In genomic region chr13:46479286-46479685, GRCh38 we compare ENCODE assay signal across 36 cellular contexts.
"Had no signal": no experiment of that assay in that cellular context is flagged by ENCODE, and none has a peak within 500 bp of the region (broad histone marks: within the 10 kb centered on the region; RNA-seq: fewer than 3 reads in every experiment).

No MANE protein-coding gene starts in this region.

- H3K27ac Mint-ChIP-seq: activated CD4-positive, alpha-beta memory T cell treated with anti-CD3 and anti-CD28 coated beads for 36 hours; activated naive CD4-positive, alpha-beta T cell treated with anti-CD3 and anti-CD28 coated beads for 36 hours; activated naive CD4-positive, alpha-beta T cell treated with anti-CD3 and anti-CD28 coated beads, Interleukin-2, amount 50 U/mL, for 72 hours; activated T-helper 1 cell treated with anti-CD3 and anti-CD28 coated beads, Interleukin-12 subunit alpha, Interleukin-12 subunit beta, Interleukin-2, Interleukin-4 antibody, amounts not matched to agents 30 ng/mL and 10 ng/mL and 1 ng/mL, durations not matched to agents 14 hours and 24 hours and 36 hours; brain; T-helper 1 cell treated with Interleukin-12 subunit alpha and Interleukin-12 subunit beta and Interleukin-4 antibody, amounts not matched to agents 30 μg/mL and 1 μg/mL, for 36 hours; T-helper 2 cell treated with Interferon-gamma antibody and Interleukin-4, amounts not matched to agents 5 μg/mL and 100 μg/mL, for 36 hours; WTC11 had no signal

- H3K4me3 Mint-ChIP-seq: activated CD4-positive, alpha-beta memory T cell treated with anti-CD3 and anti-CD28 coated beads for 36 hours; activated naive CD4-positive, alpha-beta T cell treated with anti-CD3 and anti-CD28 coated beads for 36 hours; activated T-cell treated with anti-CD3 and anti-CD28 coated beads, Interleukin-2, amount 50 U/mL, for 4 hours; activated T-helper 1 cell treated with anti-CD3 and anti-CD28 coated beads, Interleukin-12 subunit alpha, Interleukin-12 subunit beta, Interleukin-2, Interleukin-4 antibody, amounts not matched to agents 30 ng/mL and 10 ng/mL and 1 ng/mL, durations not matched to agents 14 hours and 24 hours and 36 hours; brain; T-helper 1 cell treated with Interleukin-12 subunit alpha and Interleukin-12 subunit beta and Interleukin-4 antibody, amounts not matched to agents 30 μg/mL and 1 μg/mL, for 36 hours; T-helper 2 cell treated with Interferon-gamma antibody and Interleukin-4, amounts not matched to agents 5 μg/mL and 100 μg/mL, for 36 hours; WTC11 had no signal

- H3K4me1 Mint-ChIP-seq: WTC11 had no signal

- DNase-seq: activated CD4-positive, alpha-beta memory T cell treated with anti-CD3 and anti-CD28 coated beads for 36 hours; activated CD4-positive, alpha-beta T cell treated with anti-CD3 and anti-CD28 coated beads for 4 hours; activated CD4-positive, alpha-beta T cell treated with anti-CD3 and anti-CD28 coated beads, Interleukin-2, amount 50 U/mL, for 1 hour; activated CD4-positive, CD25-positive, alpha-beta regulatory T cell treated with anti-CD3 and anti-CD28 coated beads, Interleukin-2, amount 50 U/mL, for 72 hours; activated CD8-positive, alpha-beta memory T cell treated with anti-CD3 and anti-CD28 coated beads, Interleukin-2, amount 50 U/mL, for 4 hours; activated gamma-delta T cell treated with Interleukin-2 at 50 U/mL for 16 hours; activated naive CD4-positive, alpha-beta T cell treated with anti-CD3 and anti-CD28 coated beads for 36 hours; activated T-cell treated with anti-CD3 and anti-CD28 coated beads for 4 hours; activated T-cell treated with anti-CD3 and anti-CD28 coated beads, Interleukin-2, amount 50 U/mL, for 4 hours; adrenal gland; caudate nucleus; MM.1S; MV-4-11; NCI-H1092; NCI-H1436 treated with DMSO at 0.1 percent for 48 hours; NCI-H1694 treated with DMSO at 0.1 percent for 48 hours; NCI-H2029 treated with DMSO at 0.1 percent for 48 hours; NCI-H2107; NCI-H2171; NCI-H446; NCI-H510A treated with DMSO at 0.1 percent for 48 hours; NCI-H748 treated with DMSO at 0.1 percent for 48 hours; NK-92 treated with Interleukin-12 subunit alpha and Interleukin-12 subunit beta, amount 100 ng/mL, for 24 hours; PC-3; Peyer's patch; RPMI8226; SHP77 treated with DMSO at 0.1 percent for 48 hours; SK-N-SH had no signal

- H3K36me3 Mint-ChIP-seq: activated CD4-positive, alpha-beta memory T cell treated with anti-CD3 and anti-CD28 coated beads for 36 hours; brain; WTC11 had no signal

- H3K27ac ChIP-seq: adrenal gland, KMS-11, Peyer's patch, SJSA1 had no signal

- ATAC-seq: activated naive CD4-positive, alpha-beta T cell treated with anti-CD3 and anti-CD28 coated beads, Interleukin-2, amount 50 U/mL, for 72 hours; activated T-cell treated with anti-CD3 and anti-CD28 coated beads, Interleukin-2, amount 50 U/mL, for 4 hours; PC-3; WTC11 had no signal

- H3K4me3 ChIP-seq: adrenal gland, Peyer's patch, SJSA1 had no signal

- H3K4me1 ChIP-seq: adrenal gland, Peyer's patch, SJSA1 had no signal

- H3K9me3 ChIP-seq: SJSA1 had no signal

- H3K36me3 ChIP-seq: adrenal gland, Peyer's patch, SJSA1 had no signal

- H3K27me3 ChIP-seq: adrenal gland, Peyer's patch, SJSA1 had no signal
